16 cellular contexts compared by ENCODE assay signal in the genomic region with DNA sequence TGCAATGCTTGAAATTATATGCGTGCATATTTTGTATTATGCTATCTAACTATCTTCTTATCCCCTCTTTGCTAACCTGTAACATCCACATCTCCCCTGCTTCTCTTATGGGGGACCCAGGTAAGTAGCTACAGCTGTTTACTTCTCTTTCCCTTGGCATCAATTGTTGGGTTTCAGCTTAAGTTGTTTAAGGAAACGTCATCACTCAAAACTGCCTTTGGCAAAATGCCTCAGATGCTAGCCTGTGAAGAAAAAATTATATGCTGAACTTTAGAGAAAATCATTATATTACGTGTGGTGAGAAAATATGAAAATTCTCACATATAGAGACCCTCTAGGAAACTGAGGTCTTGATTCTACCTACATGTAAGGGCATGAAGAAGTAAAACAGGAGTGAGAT.
A peak's percentile ranks its signal among the peaks of the same experiment; 100 is the strongest.
DNase-seq lines count a peak whose midpoint lies in the region; ATAC-seq and TF ChIP-seq lines count a peak whose summit lies in the region.
"Had no signal": no experiment of that assay in that cellular context is flagged by ENCODE, and none has a peak within 500 bp of the region (broad histone marks: within the 10 kb centered on the region; RNA-seq: fewer than 3 reads in every experiment).

No MANE protein-coding gene starts in this region.

- H3K4me1 Mint-ChIP-seq in activated T-cell treated with anti-CD3 and anti-CD28 coated beads, Interleukin-2, amount 50 U/mL, for 24 hours (ENCODE audit: low read depth) = peaks cover 33% of the 10 kb centered on the region

- TF ChIP-seq CTCF in choroid plexus epithelial cell (conservative IDR thresholded peaks at IDR 0.05; ENCODE audit: low read depth, low read length) (no peak), fibroblast of the aortic adventitia (IDR thresholded peaks at IDR 0.05; ENCODE audit: insufficient read depth, low read length) (no peak), left lung (IDR thresholded peaks at IDR 0.05) (no peak)

- DNase-seq in GM04504 (ENCODE audit: low read depth) (peak; percentile 4), choroid plexus epithelial cell (ENCODE audit: low read depth) (peak; percentile 45), fibroblast of the aortic adventitia (ENCODE audit: low read depth) (peak; percentile 12), renal cortical epithelial cell (ENCODE audit: low read depth) (peak; percentile 4), left lung (no peak), hepatic stellate cell (ENCODE audit: low spot score) (no peak)
- no peak for DNase-seq in activated T-cell treated with anti-CD3 and anti-CD28 coated beads, Interleukin-2, amount 50 U/mL, for 24 hours
- DNase-seq: CD4-positive, alpha-beta T cell; DMS 273 treated with DMSO at 0.1 percent for 48 hours; NCI-H1048; NCI-H146; NCI-H2227 treated with DMSO at 0.1 percent for 48 hours had no signal

- H3K36me3 Mint-ChIP-seq in activated T-cell treated with anti-CD3 and anti-CD28 coated beads, Interleukin-2, amount 50 U/mL, for 24 hours (ENCODE audit: low read depth) = no peaks in the 10 kb centered on the region

- H3K27me3 ChIP-seq in left lung = no peaks in the 10 kb centered on the region
- H3K27me3 ChIP-seq: SJSA1 had no signal

- no peaks in the 10 kb centered on the region for H3K4me1 ChIP-seq in left lung
- H3K4me1 ChIP-seq: SJSA1 had no signal

- no peak overlapping the region for H3K27ac Mint-ChIP-seq in activated T-cell treated with anti-CD3 and anti-CD28 coated beads, Interleukin-2, amount 50 U/mL, for 24 hours
- H3K27ac Mint-ChIP-seq: CD4-positive, alpha-beta T cell had no signal

- H3K27ac ChIP-seq in left lung = no peak overlapping the region
- H3K27ac ChIP-seq: RWPE1, SJSA1 had no signal

- ATAC-seq in left lung = no peak
- ATAC-seq in GM21576 (IDR thresholded peaks at IDR 0.05; ENCODE audit: unreplicated experiment) = no peak
- ATAC-seq: HCT116 had no signal

- H3K36me3 ChIP-seq in left lung = no peaks in the 10 kb centered on the region
- H3K36me3 ChIP-seq: SJSA1 had no signal

- no peaks in the 10 kb centered on the region for H3K9me3 ChIP-seq in left lung
- H3K9me3 ChIP-seq: SJSA1 had no signal

- H3K27me3 Mint-ChIP-seq in activated T-cell treated with anti-CD3 and anti-CD28 coated beads, Interleukin-2, amount 50 U/mL, for 24 hours = no peaks in the 10 kb centered on the region
- H3K27me3 Mint-ChIP-seq: CD4-positive, alpha-beta T cell had no signal

- intact Hi-C loops in left lung (cut with DNase I) = no loop called here

- no peak overlapping the region for H3K4me3 Mint-ChIP-seq in activated T-cell treated with anti-CD3 and anti-CD28 coated beads, Interleukin-2, amount 50 U/mL, for 24 hours
- H3K4me3 Mint-ChIP-seq: CD4-positive, alpha-beta T cell had no signal

- no peaks in the 10 kb centered on the region for H3K9me3 Mint-ChIP-seq in activated T-cell treated with anti-CD3 and anti-CD28 coated beads, Interleukin-2, amount 50 U/mL, for 24 hours
- H3K9me3 Mint-ChIP-seq: CD4-positive, alpha-beta T cell had no signal

- H3K4me3 ChIP-seq in choroid plexus epithelial cell (ENCODE audit: low read depth, low read length) (no peak overlapping the region), fibroblast of the aortic adventitia (ENCODE audit: low read depth, low read length) (no peak overlapping the region), left lung (no peak overlapping the region)
- H3K4me3 ChIP-seq: SJSA1 had no signal

Comparison
In these comparisons a context has a peak if more than half of its experiments do, and no peak if none do; other contexts are left out.
1. DNase-seq: peak in GM04504 (single experiment), choroid plexus epithelial cell (single experiment), fibroblast of the aortic adventitia (single experiment) and renal cortical epithelial cell (single experiment); none in left lung (0 of 2), hepatic stellate cell (single experiment) and activated T-cell treated with anti-CD3 and anti-CD28 coated beads, Interleukin-2, amount 50 U/mL, for 24 hours (single experiment).